Comparison of ENCODE assay signal across 1 cellular context in the genomic region with DNA sequence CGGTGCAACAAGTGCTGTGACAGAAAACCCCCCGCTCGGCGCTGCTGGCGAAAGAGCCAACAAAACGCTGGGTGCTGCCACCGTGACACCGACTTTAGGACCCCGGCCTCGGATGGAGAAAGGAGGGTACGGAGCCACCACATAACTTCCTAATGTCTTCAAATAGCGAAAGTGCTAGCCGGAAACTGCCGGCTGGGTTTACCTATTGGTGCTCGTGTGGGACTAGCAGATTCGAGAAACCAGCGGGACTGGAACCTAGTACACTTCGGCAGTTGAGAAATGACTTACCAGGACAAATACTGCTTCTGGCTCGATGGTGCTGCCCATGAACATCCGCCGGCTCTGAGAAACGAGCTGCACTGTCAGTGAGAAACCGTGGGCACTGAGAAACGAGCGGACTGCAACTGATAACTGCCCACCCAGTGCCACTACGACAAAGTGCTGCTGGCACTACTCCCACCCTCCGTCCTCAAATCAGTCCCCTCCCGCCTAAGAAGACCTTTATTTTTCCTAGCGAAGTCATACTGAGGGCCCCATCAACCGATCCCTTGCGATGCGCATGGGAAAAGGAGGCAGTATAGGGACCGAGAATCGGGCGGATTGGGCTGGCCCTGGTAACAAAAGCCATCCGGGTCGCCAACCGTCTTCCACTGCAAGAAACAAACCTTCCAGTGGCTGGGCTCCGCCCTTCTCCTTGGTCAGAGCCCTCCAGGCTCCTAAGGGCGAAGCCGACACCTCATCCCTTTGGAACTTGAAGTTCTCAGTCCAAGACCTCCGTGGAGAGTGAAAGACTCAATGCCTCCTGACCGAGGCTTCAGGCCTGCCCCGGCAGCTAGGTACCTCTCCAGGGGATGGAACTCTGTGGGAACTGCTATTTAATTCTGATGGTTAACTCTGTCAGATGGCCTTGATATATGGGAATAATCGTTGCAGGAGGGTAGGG.
TF ChIP-seq lines count a peak whose summit lies in the region.

No MANE protein-coding gene starts in this region.

TF ChIP-seq in WTC11, 78 proteins besides CTCF, POLR2A, EP300 and RAD21 (continued from another document):
- TF ChIP-seq SP1 (CRISPR knock-in tag; conservative IDR thresholded peaks at IDR 0.05): no peak
- TF ChIP-seq, protein P1, sequence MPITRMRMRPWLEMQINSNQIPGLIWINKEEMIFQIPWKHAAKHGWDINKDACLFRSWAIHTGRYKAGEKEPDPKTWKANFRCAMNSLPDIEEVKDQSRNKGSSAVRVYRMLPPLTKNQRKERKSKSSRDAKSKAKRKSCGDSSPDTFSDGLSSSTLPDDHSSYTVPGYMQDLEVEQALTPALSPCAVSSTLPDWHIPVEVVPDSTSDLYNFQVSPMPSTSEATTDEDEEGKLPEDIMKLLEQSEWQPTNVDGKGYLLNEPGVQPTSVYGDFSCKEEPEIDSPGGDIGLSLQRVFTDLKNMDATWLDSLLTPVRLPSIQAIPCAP (CRISPR knock-in tag; IDR thresholded peaks at IDR 0.05): no peak
- TF ChIP-seq ZNF317 (CRISPR knock-in tag; IDR thresholded peaks at IDR 0.05; ENCODE audit: borderline replicate concordance, low read depth): no peak
- TF ChIP-seq, protein P2, sequence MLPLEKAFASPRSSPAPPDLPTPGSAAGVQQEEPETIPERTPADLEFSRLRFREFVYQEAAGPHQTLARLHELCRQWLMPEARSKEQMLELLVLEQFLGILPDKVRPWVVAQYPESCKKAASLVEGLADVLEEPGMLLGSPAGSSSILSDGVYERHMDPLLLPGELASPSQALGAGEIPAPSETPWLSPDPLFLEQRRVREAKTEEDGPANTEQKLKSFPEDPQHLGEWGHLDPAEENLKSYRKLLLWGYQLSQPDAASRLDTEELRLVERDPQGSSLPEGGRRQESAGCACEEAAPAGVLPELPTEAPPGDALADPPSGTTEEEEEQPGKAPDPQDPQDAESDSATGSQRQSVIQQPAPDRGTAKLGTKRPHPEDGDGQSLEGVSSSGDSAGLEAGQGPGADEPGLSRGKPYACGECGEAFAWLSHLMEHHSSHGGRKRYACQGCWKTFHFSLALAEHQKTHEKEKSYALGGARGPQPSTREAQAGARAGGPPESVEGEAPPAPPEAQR (CRISPR knock-in tag; IDR thresholded peaks at IDR 0.05): no peak
- TF ChIP-seq, protein P3, sequence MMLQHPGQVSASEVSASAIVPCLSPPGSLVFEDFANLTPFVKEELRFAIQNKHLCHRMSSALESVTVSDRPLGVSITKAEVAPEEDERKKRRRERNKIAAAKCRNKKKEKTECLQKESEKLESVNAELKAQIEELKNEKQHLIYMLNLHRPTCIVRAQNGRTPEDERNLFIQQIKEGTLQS (CRISPR knock-in tag; conservative IDR thresholded peaks at IDR 0.05): no peak
- TF ChIP-seq, protein P4, sequence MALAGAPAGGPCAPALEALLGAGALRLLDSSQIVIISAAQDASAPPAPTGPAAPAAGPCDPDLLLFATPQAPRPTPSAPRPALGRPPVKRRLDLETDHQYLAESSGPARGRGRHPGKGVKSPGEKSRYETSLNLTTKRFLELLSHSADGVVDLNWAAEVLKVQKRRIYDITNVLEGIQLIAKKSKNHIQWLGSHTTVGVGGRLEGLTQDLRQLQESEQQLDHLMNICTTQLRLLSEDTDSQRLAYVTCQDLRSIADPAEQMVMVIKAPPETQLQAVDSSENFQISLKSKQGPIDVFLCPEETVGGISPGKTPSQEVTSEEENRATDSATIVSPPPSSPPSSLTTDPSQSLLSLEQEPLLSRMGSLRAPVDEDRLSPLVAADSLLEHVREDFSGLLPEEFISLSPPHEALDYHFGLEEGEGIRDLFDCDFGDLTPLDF (CRISPR knock-in tag; IDR thresholded peaks at IDR 0.05): peak; percentile 30; the same call in 1 of the 2 replicates
- peak; percentile 71; the same call in 1 of the 2 replicates for TF ChIP-seq ETV6 (CRISPR knock-in tag; IDR thresholded peaks at IDR 0.05)
- 0 out of 2 replicates have a peak, but pooled peaks have one; percentile 8 for TF ChIP-seq FOXJ3 (CRISPR knock-in tag; IDR thresholded peaks at IDR 0.05; ENCODE audit: borderline replicate concordance)
- no peak for TF ChIP-seq GTF2I (CRISPR knock-in tag; conservative IDR thresholded peaks at IDR 0.05)
- no peak for TF ChIP-seq NFE2L1 (CRISPR knock-in tag; IDR thresholded peaks at IDR 0.05)
- TF ChIP-seq, protein P5, sequence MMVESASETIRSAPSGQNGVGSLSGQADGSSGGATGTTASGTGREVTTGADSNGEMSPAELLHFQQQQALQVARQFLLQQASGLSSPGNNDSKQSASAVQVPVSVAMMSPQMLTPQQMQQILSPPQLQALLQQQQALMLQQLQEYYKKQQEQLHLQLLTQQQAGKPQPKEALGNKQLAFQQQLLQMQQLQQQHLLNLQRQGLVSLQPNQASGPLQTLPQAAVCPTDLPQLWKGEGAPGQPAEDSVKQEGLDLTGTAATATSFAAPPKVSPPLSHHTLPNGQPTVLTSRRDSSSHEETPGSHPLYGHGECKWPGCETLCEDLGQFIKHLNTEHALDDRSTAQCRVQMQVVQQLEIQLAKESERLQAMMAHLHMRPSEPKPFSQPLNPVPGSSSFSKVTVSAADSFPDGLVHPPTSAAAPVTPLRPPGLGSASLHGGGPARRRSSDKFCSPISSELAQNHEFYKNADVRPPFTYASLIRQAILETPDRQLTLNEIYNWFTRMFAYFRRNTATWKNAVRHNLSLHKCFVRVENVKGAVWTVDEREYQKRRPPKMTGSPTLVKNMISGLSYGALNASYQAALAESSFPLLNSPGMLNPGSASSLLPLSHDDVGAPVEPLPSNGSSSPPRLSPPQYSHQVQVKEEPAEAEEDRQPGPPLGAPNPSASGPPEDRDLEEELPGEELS (CRISPR knock-in tag; IDR thresholded peaks at IDR 0.05): 0 out of 2 replicates have a peak, but pooled peaks have one; percentile 22
- TF ChIP-seq, protein P6, sequence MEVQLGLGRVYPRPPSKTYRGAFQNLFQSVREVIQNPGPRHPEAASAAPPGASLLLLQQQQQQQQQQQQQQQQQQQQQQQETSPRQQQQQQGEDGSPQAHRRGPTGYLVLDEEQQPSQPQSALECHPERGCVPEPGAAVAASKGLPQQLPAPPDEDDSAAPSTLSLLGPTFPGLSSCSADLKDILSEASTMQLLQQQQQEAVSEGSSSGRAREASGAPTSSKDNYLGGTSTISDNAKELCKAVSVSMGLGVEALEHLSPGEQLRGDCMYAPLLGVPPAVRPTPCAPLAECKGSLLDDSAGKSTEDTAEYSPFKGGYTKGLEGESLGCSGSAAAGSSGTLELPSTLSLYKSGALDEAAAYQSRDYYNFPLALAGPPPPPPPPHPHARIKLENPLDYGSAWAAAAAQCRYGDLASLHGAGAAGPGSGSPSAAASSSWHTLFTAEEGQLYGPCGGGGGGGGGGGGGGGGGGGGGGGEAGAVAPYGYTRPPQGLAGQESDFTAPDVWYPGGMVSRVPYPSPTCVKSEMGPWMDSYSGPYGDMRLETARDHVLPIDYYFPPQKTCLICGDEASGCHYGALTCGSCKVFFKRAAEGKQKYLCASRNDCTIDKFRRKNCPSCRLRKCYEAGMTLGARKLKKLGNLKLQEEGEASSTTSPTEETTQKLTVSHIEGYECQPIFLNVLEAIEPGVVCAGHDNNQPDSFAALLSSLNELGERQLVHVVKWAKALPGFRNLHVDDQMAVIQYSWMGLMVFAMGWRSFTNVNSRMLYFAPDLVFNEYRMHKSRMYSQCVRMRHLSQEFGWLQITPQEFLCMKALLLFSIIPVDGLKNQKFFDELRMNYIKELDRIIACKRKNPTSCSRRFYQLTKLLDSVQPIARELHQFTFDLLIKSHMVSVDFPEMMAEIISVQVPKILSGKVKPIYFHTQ (CRISPR knock-in tag; IDR thresholded peaks at IDR 0.05): no peak
- TF ChIP-seq CBFB (CRISPR knock-in tag; IDR thresholded peaks at IDR 0.05; ENCODE audit: low read depth): no peak
- no peak for TF ChIP-seq ZNF138 (CRISPR knock-in tag; conservative IDR thresholded peaks at IDR 0.05)
- no peak for TF ChIP-seq TEAD4 (CRISPR knock-in tag; IDR thresholded peaks at IDR 0.05)
- TF ChIP-seq NFATC4 (CRISPR knock-in tag; IDR thresholded peaks at IDR 0.05): no peak
